Comparison of ENCODE assay signal across 8 cellular contexts in the genomic region with DNA sequence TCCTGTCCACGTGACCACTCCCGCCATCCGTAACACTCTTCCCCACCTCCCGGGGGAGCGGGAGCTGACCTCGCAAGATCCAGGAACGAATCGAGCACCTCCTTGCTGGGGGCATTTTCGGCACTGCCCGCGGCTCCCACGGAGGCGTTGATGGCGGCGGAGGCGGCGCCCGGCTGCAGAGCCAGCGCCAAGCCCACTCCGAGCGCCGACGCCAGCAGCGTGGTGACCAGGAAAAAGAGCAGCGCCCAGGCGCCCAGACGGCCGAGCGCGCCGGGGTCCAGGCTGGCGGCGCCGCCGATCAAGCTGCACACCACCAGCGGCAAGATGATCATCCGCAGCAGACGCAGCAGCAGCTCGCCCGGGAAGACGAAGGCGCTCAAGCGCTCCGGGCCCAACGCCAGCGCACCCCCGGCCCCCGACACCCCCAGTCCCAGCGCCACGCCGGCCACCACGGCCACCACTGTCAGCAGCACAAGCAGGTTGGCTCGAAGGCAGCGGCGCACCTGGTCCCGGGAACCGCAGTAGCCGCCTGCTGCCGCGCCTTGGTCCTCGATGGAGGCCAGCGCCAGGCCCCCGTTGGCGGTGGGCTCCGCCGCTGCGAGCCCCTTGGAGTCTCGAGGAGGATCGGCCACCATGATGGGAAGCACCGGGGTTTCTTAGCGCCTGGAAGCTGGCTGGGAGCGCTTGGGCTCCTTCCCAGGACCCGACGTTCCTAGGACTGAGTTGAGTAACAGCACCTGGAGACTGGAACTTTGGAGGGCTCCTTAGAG. TPM values are rescaled to one million over a fixed set of nuclear protein-coding genes. Genes with fewer than 3 reads are reported as not detected.
DNase-seq lines count a peak whose midpoint lies in the region; ATAC-seq and TF ChIP-seq lines count a peak whose summit lies in the region.

No MANE protein-coding gene starts in this region.

- H3K27ac ChIP-seq in effector memory CD4-positive, alpha-beta T cell (ENCODE audit: insufficient read depth, low read length, poor library complexity, severe bottlenecking), result peak overlapping the region; percentile 73
- H3K27ac ChIP-seq in mesendoderm (ENCODE audit: low read depth, low read length), result peak overlapping the region; percentile 86
- H3K27ac ChIP-seq in stomach, result peak overlapping the region; percentile 86 to 92 (median 89)

- peak overlapping the region; percentile 77 for H3K18ac ChIP-seq in mesendoderm (ENCODE audit: low read length)

- H3K4ac ChIP-seq in mesendoderm (ENCODE audit: low read depth, low read length), result peak overlapping the region; percentile 89

- peak overlapping the region; percentile 97 for H3K56ac ChIP-seq in mesendoderm (ENCODE audit: low read length)

- H2BK15ac ChIP-seq in mesendoderm (replicated peaks; ENCODE audit: low read depth), result no peak overlapping the region

- no peak for TF ChIP-seq EP300 in stomach (IDR thresholded peaks at IDR 0.05)

- WGBS in mesendoderm (ENCODE audit: extremely low coverage, insufficient coverage, low lambda C conversion rate), result no CpG with 5 or more reads among the region's 74 CpGs
- WGBS in stomach, 5 donors, result 0 to 1% (median 0%) methylated on average over 38 to 74 of the region's 74 CpGs

- no peak for TF ChIP-seq CTCF in stomach (IDR thresholded peaks at IDR 0.05)

- peak overlapping the region; percentile 45 for H2AK5ac ChIP-seq in mesendoderm (ENCODE audit: low read length)

- TF ChIP-seq POLR2A in stomach (IDR thresholded peaks at IDR 0.05), result no peak

- no peak overlapping the region for H2BK120ac ChIP-seq in mesendoderm (ENCODE audit: low read depth, low read length)

- intact Hi-C loops in stomach (cut with DNase I; ENCODE audit: low total_unique reads), result no loop called here

- H3K4me1 ChIP-seq in effector memory CD4-positive, alpha-beta T cell (ENCODE audit: control insufficient read depth, insufficient read depth, low read length, poor library complexity, severe bottlenecking), result peaks cover 42% of the 10 kb centered on the region
- H3K4me1 ChIP-seq in mesendoderm (ENCODE audit: control insufficient read depth, low read depth, low read length) (peaks cover 3% of the 10 kb centered on the region), stomach (peaks cover 23 to 62% (median 52%) of the 10 kb centered on the region in 4 donors)

- H2BK5ac ChIP-seq in mesendoderm (ENCODE audit: low read length), result peak overlapping the region; percentile 67

- H3K4me2 ChIP-seq in mesendoderm (ENCODE audit: low read length), result peak overlapping the region; percentile 82

- no peaks in the 10 kb centered on the region for H3K9me3 ChIP-seq in MG63
- H3K9me3 ChIP-seq in effector memory CD4-positive, alpha-beta T cell (ENCODE audit: control insufficient read depth, low read length), result no peaks in the 10 kb centered on the region
- no peaks in the 10 kb centered on the region for H3K9me3 ChIP-seq in stomach

- peak overlapping the region; percentile 99 for H3K23ac ChIP-seq in mesendoderm (ENCODE audit: low read length)

- H3K79me2 ChIP-seq in mesendoderm (ENCODE audit: control insufficient read depth, insufficient read depth, low read length), result peaks cover 54% of the 10 kb centered on the region

- H3K79me1 ChIP-seq in mesendoderm (ENCODE audit: low read length), result peaks cover 7% of the 10 kb centered on the region

- no peak for ATAC-seq in GM21529 (IDR thresholded peaks at IDR 0.05; ENCODE audit: unreplicated experiment)

- DNase-seq in EH (ENCODE audit: low read depth) (peak; percentile 74), MG63 (peak; percentile 82), mesendoderm (peak; percentile 84), stomach (peak; percentile 55), putamen (ENCODE audit: low spot score) (no peak)
- DNase-seq in activated CD4-positive, alpha-beta T cell treated with anti-CD3 and anti-CD28 coated beads for 48 hours, result peak; percentile 62
- peak; percentile 8 to 21 (median 10) for DNase-seq in effector memory CD4-positive, alpha-beta T cell

- no peak overlapping the region for H4K5ac ChIP-seq in mesendoderm (ENCODE audit: low read length)

- H3K4me3 ChIP-seq in MG63 (peak overlapping the region; percentile 79), mesendoderm (ENCODE audit: low read length) (peak overlapping the region; percentile 99), stomach (peak overlapping the region; percentile 63 to 83 (median 78))
- peak overlapping the region; percentile 85 for H3K4me3 ChIP-seq in effector memory CD4-positive, alpha-beta T cell (ENCODE audit: insufficient read depth, low read depth, low read length, poor library complexity, severe bottlenecking)

- H3K36me3 ChIP-seq in MG63 (peaks cover 48% of the 10 kb centered on the region), mesendoderm (ENCODE audit: control insufficient read depth, insufficient read depth, low read length) (peaks cover 2% of the 10 kb centered on the region), stomach (peaks cover 6 to 16% (median 13%) of the 10 kb centered on the region in 4 donors)
- peaks cover 5% of the 10 kb centered on the region for H3K36me3 ChIP-seq in effector memory CD4-positive, alpha-beta T cell (ENCODE audit: control insufficient read depth, insufficient read depth, low read length)

- H3K9ac ChIP-seq in mesendoderm (ENCODE audit: low read length), result peak overlapping the region; percentile 99

- no peaks in the 10 kb centered on the region for H3K27me3 ChIP-seq in MG63
- no peaks in the 10 kb centered on the region for H3K27me3 ChIP-seq in effector memory CD4-positive, alpha-beta T cell (replicated peaks; ENCODE audit: control insufficient read depth, insufficient read depth, low read length, poor library complexity, severe bottlenecking)
- H3K27me3 ChIP-seq in mesendoderm (ENCODE audit: insufficient read depth, low read length, poor library complexity), result no peaks in the 10 kb centered on the region
- no peaks in the 10 kb centered on the region for H3K27me3 ChIP-seq in stomach

- no peak overlapping the region for H4K8ac ChIP-seq in mesendoderm (ENCODE audit: low read depth, low read length)

RNA-seq across cellular contexts. Expression of a gene that starts 0.9 kb away (rescaled TPM):
- 170 and 305 TPM in 2 replicates for total RNA-seq in MG63 (2014; rRNA removed; shearing (Covaris generic); ENCODE audit: low replicate concordance)
- polyA plus RNA-seq in mesendoderm (2013, experiment 1 of 2), result 198 TPM
- polyA plus RNA-seq in mesendoderm (2013, experiment 2 of 2), result 198 TPM
- 10 to 100 TPM; 18.7 to 53.0 (median 27.7) TPM for total RNA-seq in stomach
- 100 to 1,000 TPM in 1 of 3 donors, 10 to 100 TPM in 2; 20.5 to 106 (median 35.1) TPM for polyA plus RNA-seq in stomach

RNA-seq across cellular contexts. Expression of a gene that starts 41.3 kb away (rescaled TPM):
- 55.2 and 81.7 TPM in 2 replicates for total RNA-seq in MG63 (2014; rRNA removed; shearing (Covaris generic); ENCODE audit: low replicate concordance)
- 77.7 TPM for polyA plus RNA-seq in mesendoderm (2013, experiment 1 of 2)
- polyA plus RNA-seq in mesendoderm (2013, experiment 2 of 2), result 76.0 TPM
- 100 to 1,000 TPM in 2 of 5 donors, 10 to 100 TPM in 3; 48.1 to 373 (median 95.6) TPM for total RNA-seq in stomach
- polyA plus RNA-seq in stomach, result 10 to 100 TPM; 37.1 to 43.1 (median 39.0) TPM

RNA-seq across cellular contexts. Expression of a gene that starts 41.7 kb away (rescaled TPM):
- 6.5 and 18.0 TPM in 2 replicates for total RNA-seq in MG63 (2014; rRNA removed; shearing (Covaris generic); ENCODE audit: low replicate concordance)
- polyA plus RNA-seq in mesendoderm (2013, experiment 1 of 2), result 27.1 TPM
- 26.5 TPM for polyA plus RNA-seq in mesendoderm (2013, experiment 2 of 2)
- 10 to 100 TPM in 4 of 5 donors, 1 to 10 TPM in 1; 8.8 to 76.3 (median 15.2) TPM for total RNA-seq in stomach
- polyA plus RNA-seq in stomach, result 1 to 10 TPM; 6.0 to 7.5 (median 6.5) TPM
